ENCODE assay signal across 1 cellular context in genomic region chr10:77911535-77912123, GRCh38.
TF ChIP-seq lines count a peak whose summit lies in the region.

No MANE protein-coding gene starts in this region.

TF ChIP-seq in K562, 482 proteins besides CTCF, POLR2A, EP300 and RAD21 (continued from another document and continues in another):
- TF ChIP-seq PRDM10 (IDR thresholded peaks at IDR 0.05; ENCODE audit: partially characterized antibody) = peak; percentile 98
- no peak for TF ChIP-seq FOS (IDR thresholded peaks at IDR 0.05; ENCODE audit: extremely low read depth, insufficient read length)
- TF ChIP-seq SRF (CRISPR knock-in tag; IDR thresholded peaks at IDR 0.05) = no peak; a peak in 1 of 4 replicates
- no peak for TF ChIP-seq ETV1 (tag; conservative IDR thresholded peaks at IDR 0.05; ENCODE audit: low read depth)
- peak; percentile 63; the same call in 1 of the 2 replicates for TF ChIP-seq CBX1 (IDR thresholded peaks at IDR 0.05; ENCODE audit: low read depth)
- no peak for TF ChIP-seq ZNF174 (CRISPR knock-in tag; IDR thresholded peaks at IDR 0.05)
- TF ChIP-seq, protein P1, sequence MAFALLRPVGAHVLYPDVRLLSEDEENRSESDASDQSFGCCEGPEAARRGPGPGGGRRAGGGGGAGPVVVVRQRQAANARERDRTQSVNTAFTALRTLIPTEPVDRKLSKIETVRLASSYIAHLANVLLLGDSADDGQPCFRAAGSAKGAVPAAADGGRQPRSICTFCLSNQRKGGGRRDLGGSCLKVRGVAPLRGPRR (CRISPR knock-in tag; IDR thresholded peaks at IDR 0.05) = peak; percentile 51; the same call in 1 of the 2 replicates
- TF ChIP-seq HBP1 (CRISPR knock-in tag; IDR thresholded peaks at IDR 0.05) = no peak
- TF ChIP-seq ZNF77 (CRISPR knock-in tag; IDR thresholded peaks at IDR 0.05) = no peak
- TF ChIP-seq, protein P2, sequence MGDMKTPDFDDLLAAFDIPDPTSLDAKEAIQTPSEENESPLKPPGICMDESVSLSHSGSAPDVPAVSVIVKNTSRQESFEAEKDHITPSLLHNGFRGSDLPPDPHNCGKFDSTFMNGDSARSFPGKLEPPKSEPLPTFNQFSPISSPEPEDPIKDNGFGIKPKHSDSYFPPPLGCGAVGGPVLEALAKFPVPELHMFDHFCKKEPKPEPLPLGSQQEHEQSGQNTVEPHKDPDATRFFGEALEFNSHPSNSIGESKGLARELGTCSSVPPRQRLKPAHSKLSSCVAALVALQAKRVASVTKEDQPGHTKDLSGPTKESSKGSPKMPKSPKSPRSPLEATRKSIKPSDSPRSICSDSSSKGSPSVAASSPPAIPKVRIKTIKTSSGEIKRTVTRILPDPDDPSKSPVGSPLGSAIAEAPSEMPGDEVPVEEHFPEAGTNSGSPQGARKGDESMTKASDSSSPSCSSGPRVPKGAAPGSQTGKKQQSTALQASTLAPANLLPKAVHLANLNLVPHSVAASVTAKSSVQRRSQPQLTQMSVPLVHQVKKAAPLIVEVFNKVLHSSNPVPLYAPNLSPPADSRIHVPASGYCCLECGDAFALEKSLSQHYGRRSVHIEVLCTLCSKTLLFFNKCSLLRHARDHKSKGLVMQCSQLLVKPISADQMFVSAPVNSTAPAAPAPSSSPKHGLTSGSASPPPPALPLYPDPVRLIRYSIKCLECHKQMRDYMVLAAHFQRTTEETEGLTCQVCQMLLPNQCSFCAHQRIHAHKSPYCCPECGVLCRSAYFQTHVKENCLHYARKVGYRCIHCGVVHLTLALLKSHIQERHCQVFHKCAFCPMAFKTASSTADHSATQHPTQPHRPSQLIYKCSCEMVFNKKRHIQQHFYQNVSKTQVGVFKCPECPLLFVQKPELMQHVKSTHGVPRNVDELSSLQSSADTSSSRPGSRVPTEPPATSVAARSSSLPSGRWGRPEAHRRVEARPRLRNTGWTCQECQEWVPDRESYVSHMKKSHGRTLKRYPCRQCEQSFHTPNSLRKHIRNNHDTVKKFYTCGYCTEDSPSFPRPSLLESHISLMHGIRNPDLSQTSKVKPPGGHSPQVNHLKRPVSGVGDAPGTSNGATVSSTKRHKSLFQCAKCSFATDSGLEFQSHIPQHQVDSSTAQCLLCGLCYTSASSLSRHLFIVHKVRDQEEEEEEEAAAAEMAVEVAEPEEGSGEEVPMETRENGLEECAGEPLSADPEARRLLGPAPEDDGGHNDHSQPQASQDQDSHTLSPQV (IDR thresholded peaks at IDR 0.05) = peak; percentile 93
- peak; percentile 94 for TF ChIP-seq DMBX1 (CRISPR knock-in tag; IDR thresholded peaks at IDR 0.05; ENCODE audit: borderline replicate concordance)
- TF ChIP-seq XRCC3 (IDR thresholded peaks at IDR 0.05) = no peak
- TF ChIP-seq FOXK1 (CRISPR knock-in tag; IDR thresholded peaks at IDR 0.05; ENCODE audit: borderline replicate concordance) = no peak
- no peak for TF ChIP-seq THRAP3 (IDR thresholded peaks at IDR 0.05; ENCODE audit: borderline replicate concordance)
- TF ChIP-seq TGIF2 (CRISPR knock-in tag; IDR thresholded peaks at IDR 0.05) = no peak
- TF ChIP-seq IFI16 (CRISPR knock-in tag; IDR thresholded peaks at IDR 0.05) = peak; percentile 60; the same call in 1 of the 2 replicates
- no peak for TF ChIP-seq ZBTB8A (IDR thresholded peaks at IDR 0.05; ENCODE audit: partially characterized antibody)
- TF ChIP-seq MAZ (CRISPR knock-in tag; conservative IDR thresholded peaks at IDR 0.05 in 1 of 2, IDR thresholded peaks at IDR 0.05 in 1 of 2) = peak; percentile 35 to 63; a peak in 3 of 4 replicates
- TF ChIP-seq, protein P3, sequence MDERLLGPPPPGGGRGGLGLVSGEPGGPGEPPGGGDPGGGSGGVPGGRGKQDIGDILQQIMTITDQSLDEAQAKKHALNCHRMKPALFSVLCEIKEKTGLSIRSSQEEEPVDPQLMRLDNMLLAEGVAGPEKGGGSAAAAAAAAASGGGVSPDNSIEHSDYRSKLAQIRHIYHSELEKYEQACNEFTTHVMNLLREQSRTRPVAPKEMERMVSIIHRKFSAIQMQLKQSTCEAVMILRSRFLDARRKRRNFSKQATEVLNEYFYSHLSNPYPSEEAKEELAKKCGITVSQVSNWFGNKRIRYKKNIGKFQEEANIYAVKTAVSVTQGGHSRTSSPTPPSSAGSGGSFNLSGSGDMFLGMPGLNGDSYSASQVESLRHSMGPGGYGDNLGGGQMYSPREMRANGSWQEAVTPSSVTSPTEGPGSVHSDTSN (CRISPR knock-in tag; IDR thresholded peaks at IDR 0.05; ENCODE audit: low read depth) = no peak
- TF ChIP-seq, protein P3 (tag; conservative IDR thresholded peaks at IDR 0.05; ENCODE audit: low read depth) = no peak
- TF ChIP-seq NFRKB (IDR thresholded peaks at IDR 0.05; ENCODE audit: low read depth) = peak; percentile 72; the same call in 1 of the 2 replicates
- TF ChIP-seq RBBP5 (IDR thresholded peaks at IDR 0.05; ENCODE audit: borderline replicate concordance, insufficient read depth, low read length, poor library complexity, severe bottlenecking) = no peak
- TF ChIP-seq KDM2B (CRISPR knock-in tag; IDR thresholded peaks at IDR 0.05) = no peak
- TF ChIP-seq EWSR1 (IDR thresholded peaks at IDR 0.05; ENCODE audit: borderline replicate concordance, low read depth, partially characterized antibody) = no peak
- TF ChIP-seq XRCC4 (IDR thresholded peaks at IDR 0.05; ENCODE audit: extremely low read depth, insufficient read depth, insufficient read length) = no peak
- TF ChIP-seq E4F1 (CRISPR knock-in tag; IDR thresholded peaks at IDR 0.05; ENCODE audit: borderline replicate concordance) = no peak
- TF ChIP-seq RBM14 (IDR thresholded peaks at IDR 0.05; ENCODE audit: borderline replicate concordance, insufficient read depth, low read depth, low read length) = no peak
- TF ChIP-seq CBFA2T2 (conservative IDR thresholded peaks at IDR 0.05) = no peak
- TF ChIP-seq ZNF780A (CRISPR knock-in tag; IDR thresholded peaks at IDR 0.05) = no peak
- peak; percentile 27; the same call in 1 of the 2 replicates for TF ChIP-seq PKNOX1 (IDR thresholded peaks at IDR 0.05)
- TF ChIP-seq, protein P4, sequence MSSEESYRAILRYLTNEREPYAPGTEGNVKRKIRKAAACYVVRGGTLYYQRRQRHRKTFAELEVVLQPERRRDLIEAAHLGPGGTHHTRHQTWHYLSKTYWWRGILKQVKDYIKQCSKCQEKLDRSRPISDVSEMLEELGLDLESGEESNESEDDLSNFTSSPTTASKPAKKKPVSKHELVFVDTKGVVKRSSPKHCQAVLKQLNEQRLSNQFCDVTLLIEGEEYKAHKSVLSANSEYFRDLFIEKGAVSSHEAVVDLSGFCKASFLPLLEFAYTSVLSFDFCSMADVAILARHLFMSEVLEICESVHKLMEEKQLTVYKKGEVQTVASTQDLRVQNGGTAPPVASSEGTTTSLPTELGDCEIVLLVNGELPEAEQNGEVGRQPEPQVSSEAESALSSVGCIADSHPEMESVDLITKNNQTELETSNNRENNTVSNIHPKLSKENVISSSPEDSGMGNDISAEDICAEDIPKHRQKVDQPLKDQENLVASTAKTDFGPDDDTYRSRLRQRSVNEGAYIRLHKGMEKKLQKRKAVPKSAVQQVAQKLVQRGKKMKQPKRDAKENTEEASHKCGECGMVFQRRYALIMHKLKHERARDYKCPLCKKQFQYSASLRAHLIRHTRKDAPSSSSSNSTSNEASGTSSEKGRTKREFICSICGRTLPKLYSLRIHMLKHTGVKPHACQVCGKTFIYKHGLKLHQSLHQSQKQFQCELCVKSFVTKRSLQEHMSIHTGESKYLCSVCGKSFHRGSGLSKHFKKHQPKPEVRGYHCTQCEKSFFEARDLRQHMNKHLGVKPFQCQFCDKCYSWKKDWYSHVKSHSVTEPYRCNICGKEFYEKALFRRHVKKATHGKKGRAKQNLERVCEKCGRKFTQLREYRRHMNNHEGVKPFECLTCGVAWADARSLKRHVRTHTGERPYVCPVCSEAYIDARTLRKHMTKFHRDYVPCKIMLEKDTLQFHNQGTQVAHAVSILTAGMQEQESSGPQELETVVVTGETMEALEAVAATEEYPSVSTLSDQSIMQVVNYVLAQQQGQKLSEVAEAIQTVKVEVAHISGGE (CRISPR knock-in tag; IDR thresholded peaks at IDR 0.05) = peak in 1 of 3 experiments; percentile 59; a peak in 1 of 6 replicates
- TF ChIP-seq ZBTB1 (CRISPR knock-in tag; IDR thresholded peaks at IDR 0.05; ENCODE audit: borderline replicate concordance, low read depth) = no peak
- TF ChIP-seq BRD9 (IDR thresholded peaks at IDR 0.05; ENCODE audit: low read depth, partially characterized antibody) = peak; percentile 74
- peak; percentile 94 for TF ChIP-seq ATF4 (CRISPR knock-in tag; IDR thresholded peaks at IDR 0.05)
- TF ChIP-seq EP400 (IDR thresholded peaks at IDR 0.05) = peak; percentile 73
